In genomic region chr2:44656460-44656859, GRCh38 we compare ENCODE assay signal across 34 cellular contexts.
"Had no signal": no experiment of that assay in that cellular context is flagged by ENCODE, and none has a peak within 500 bp of the region (broad histone marks: within the 10 kb centered on the region; RNA-seq: fewer than 3 reads in every experiment).

No MANE protein-coding gene starts in this region.

- H3K4me3 Mint-ChIP-seq: activated CD4-positive, alpha-beta memory T cell treated with anti-CD3 and anti-CD28 coated beads, Interleukin-2, amount 10 ng/mL, durations not matched to agents 7 days and 5 days; activated CD4-positive, alpha-beta T cell treated with anti-CD3 and anti-CD28 coated beads for 36 hours; activated CD4-positive, alpha-beta T cell treated with anti-CD3 and anti-CD28 coated beads, Interleukin-2, amount 10 ng/mL, durations not matched to agents 7 days and 5 days; activated CD8-positive, alpha-beta memory T cell treated with anti-CD3 and anti-CD28 coated beads, Interleukin-2, amount 10 ng/mL, durations not matched to agents 7 days and 5 days; activated CD8-positive, alpha-beta T cell treated with anti-CD3 and anti-CD28 coated beads, Interleukin-2, amount 10 ng/mL, durations not matched to agents 7 days and 5 days; activated naive CD4-positive, alpha-beta T cell treated with anti-CD3 and anti-CD28 coated beads, Interleukin-2, amount 10 ng/mL, durations not matched to agents 7 days and 5 days; activated naive CD4-positive, alpha-beta T cell treated with anti-CD3 and anti-CD28 coated beads, Interleukin-2, amount 50 U/mL, for 24 hours; activated naive CD8-positive, alpha-beta T cell; activated naive CD8-positive, alpha-beta T cell treated with anti-CD3 and anti-CD28 coated beads, Interleukin-2, amount 10 ng/mL, durations not matched to agents 7 days and 5 days; activated naive CD8-positive, alpha-beta T cell treated with anti-CD3 and anti-CD28 coated beads, Interleukin-2, amount 50 U/mL, for 24 hours; activated T-cell treated with anti-CD3 and anti-CD28 coated beads, Interleukin-2, amount 50 U/mL, for 24 hours; brain; central memory CD8-positive, alpha-beta T cell; T-helper 2 cell treated with Interferon-gamma antibody and Interleukin-4, amounts not matched to agents 5 μg/mL and 100 μg/mL, for 36 hours had no signal

- DNase-seq: activated CD4-positive, alpha-beta memory T cell treated with anti-CD3 and anti-CD28 coated beads, Interleukin-2, amount 10 ng/mL, durations not matched to agents 7 days and 5 days; activated CD4-positive, alpha-beta T cell treated with anti-CD3 and anti-CD28 coated beads for 1 hour; activated CD4-positive, alpha-beta T cell treated with anti-CD3 and anti-CD28 coated beads for 36 hours; activated CD4-positive, alpha-beta T cell treated with anti-CD3 and anti-CD28 coated beads for 48 hours; activated CD4-positive, alpha-beta T cell treated with anti-CD3 and anti-CD28 coated beads, Interleukin-2, amount 10 ng/mL, durations not matched to agents 7 days and 5 days; activated CD4-positive, alpha-beta T cell treated with anti-CD3 and anti-CD28 coated beads, Interleukin-2, amount 50 U/mL, for 48 hours; activated CD4-positive, CD25-positive, alpha-beta regulatory T cell; activated CD8-positive, alpha-beta memory T cell treated with anti-CD3 and anti-CD28 coated beads for 24 hours; activated CD8-positive, alpha-beta memory T cell treated with anti-CD3 and anti-CD28 coated beads, Interleukin-2, amount 10 ng/mL, durations not matched to agents 7 days and 5 days; activated CD8-positive, alpha-beta memory T cell treated with anti-CD3 and anti-CD28 coated beads, Interleukin-2, amount 50 U/mL, for 48 hours; activated CD8-positive, alpha-beta T cell treated with anti-CD3 and anti-CD28 coated beads, Interleukin-2, amount 10 ng/mL, durations not matched to agents 7 days and 5 days; activated effector memory CD4-positive, alpha-beta T cell treated with Interleukin-2 at 50 U/mL for 16 hours; activated gamma-delta T cell; activated naive CD4-positive, alpha-beta T cell treated with anti-CD3 and anti-CD28 coated beads, Interleukin-2, amount 10 ng/mL, durations not matched to agents 7 days and 5 days; activated naive CD4-positive, alpha-beta T cell treated with Interleukin-2 at 50 U/mL for 16 hours; activated naive CD8-positive, alpha-beta T cell treated with anti-CD3 and anti-CD28 coated beads, Interleukin-2, amount 10 ng/mL, durations not matched to agents 7 days and 5 days; activated naive CD8-positive, alpha-beta T cell treated with anti-CD3 and anti-CD28 coated beads, Interleukin-2, amount 50 U/mL, for 24 hours; activated T-cell treated with anti-CD3 and anti-CD28 coated beads, Interleukin-2, amount 50 U/mL, for 24 hours; activated T-cell treated with anti-CD3 and anti-CD28 coated beads, Interleukin-2, amount 50 U/mL, for 48 hours; amygdala; anterior cingulate cortex; caudate nucleus; cerebellar nuclear complex; T-helper 9 cell had no signal

- H3K27me3 ChIP-seq: ascending aorta, cardiac muscle cell had no signal

- H3K27me3 Mint-ChIP-seq: activated CD4-positive, alpha-beta memory T cell treated with anti-CD3 and anti-CD28 coated beads, Interleukin-2, amount 10 ng/mL, durations not matched to agents 7 days and 5 days; activated CD4-positive, alpha-beta T cell treated with anti-CD3 and anti-CD28 coated beads for 36 hours; activated CD4-positive, alpha-beta T cell treated with anti-CD3 and anti-CD28 coated beads, Interleukin-2, amount 10 ng/mL, durations not matched to agents 7 days and 5 days; activated CD8-positive, alpha-beta memory T cell treated with anti-CD3 and anti-CD28 coated beads, Interleukin-2, amount 10 ng/mL, durations not matched to agents 7 days and 5 days; activated naive CD4-positive, alpha-beta T cell treated with anti-CD3 and anti-CD28 coated beads, Interleukin-2, amount 10 ng/mL, durations not matched to agents 7 days and 5 days; activated naive CD4-positive, alpha-beta T cell treated with anti-CD3 and anti-CD28 coated beads, Interleukin-2, amount 50 U/mL, for 24 hours; activated naive CD8-positive, alpha-beta T cell; activated naive CD8-positive, alpha-beta T cell treated with anti-CD3 and anti-CD28 coated beads, Interleukin-2, amount 10 ng/mL, durations not matched to agents 7 days and 5 days; activated naive CD8-positive, alpha-beta T cell treated with anti-CD3 and anti-CD28 coated beads, Interleukin-2, amount 50 U/mL, for 24 hours; activated T-cell treated with anti-CD3 and anti-CD28 coated beads, Interleukin-2, amount 50 U/mL, for 24 hours; brain; central memory CD8-positive, alpha-beta T cell had no signal

- H3K27ac Mint-ChIP-seq: activated CD4-positive, alpha-beta memory T cell treated with anti-CD3 and anti-CD28 coated beads, Interleukin-2, amount 10 ng/mL, durations not matched to agents 7 days and 5 days; activated CD4-positive, alpha-beta T cell treated with anti-CD3 and anti-CD28 coated beads for 36 hours; activated CD4-positive, alpha-beta T cell treated with anti-CD3 and anti-CD28 coated beads, Interleukin-2, amount 10 ng/mL, durations not matched to agents 7 days and 5 days; activated CD8-positive, alpha-beta memory T cell treated with anti-CD3 and anti-CD28 coated beads, Interleukin-2, amount 10 ng/mL, durations not matched to agents 7 days and 5 days; activated CD8-positive, alpha-beta T cell treated with anti-CD3 and anti-CD28 coated beads, Interleukin-2, amount 10 ng/mL, durations not matched to agents 7 days and 5 days; activated naive CD4-positive, alpha-beta T cell treated with anti-CD3 and anti-CD28 coated beads, Interleukin-2, amount 10 ng/mL, durations not matched to agents 7 days and 5 days; activated naive CD4-positive, alpha-beta T cell treated with anti-CD3 and anti-CD28 coated beads, Interleukin-2, amount 50 U/mL, for 24 hours; activated naive CD8-positive, alpha-beta T cell; activated naive CD8-positive, alpha-beta T cell treated with anti-CD3 and anti-CD28 coated beads, Interleukin-2, amount 10 ng/mL, durations not matched to agents 7 days and 5 days; activated naive CD8-positive, alpha-beta T cell treated with anti-CD3 and anti-CD28 coated beads, Interleukin-2, amount 50 U/mL, for 24 hours; activated T-cell treated with anti-CD3 and anti-CD28 coated beads, Interleukin-2, amount 50 U/mL, for 24 hours; activated T-helper 2 cell treated with anti-CD3 and anti-CD28 coated beads, Interferon-gamma antibody, Interleukin-2, Interleukin-4, amounts not matched to agents 10 μg/mL and 5 μg/mL and 100 μg/mL, durations not matched to agents 14 hours and 24 hours and 36 hours; brain; T-helper 2 cell treated with Interferon-gamma antibody and Interleukin-4, amounts not matched to agents 5 μg/mL and 100 μg/mL, for 36 hours had no signal

- H3K36me3 Mint-ChIP-seq: activated CD8-positive, alpha-beta memory T cell treated with anti-CD3 and anti-CD28 coated beads, Interleukin-2, amount 10 ng/mL, durations not matched to agents 7 days and 5 days; activated naive CD4-positive, alpha-beta T cell treated with anti-CD3 and anti-CD28 coated beads, Interleukin-2, amount 10 ng/mL, durations not matched to agents 7 days and 5 days; activated naive CD8-positive, alpha-beta T cell treated with anti-CD3 and anti-CD28 coated beads, Interleukin-2, amount 10 ng/mL, durations not matched to agents 7 days and 5 days; brain had no signal

- ATAC-seq: activated CD4-positive, alpha-beta T cell treated with anti-CD3 and anti-CD28 coated beads for 36 hours; activated CD4-positive, CD25-positive, alpha-beta regulatory T cell treated with anti-CD3 and anti-CD28 coated beads, Interleukin-2, amount 50 U/mL, for 24 hours; activated CD8-positive, alpha-beta memory T cell treated with anti-CD3 and anti-CD28 coated beads, Interleukin-2, amount 10 ng/mL, durations not matched to agents 7 days and 5 days; activated CD8-positive, alpha-beta T cell treated with anti-CD3 and anti-CD28 coated beads, Interleukin-2, amount 10 ng/mL, durations not matched to agents 7 days and 5 days; activated naive CD8-positive, alpha-beta T cell treated with anti-CD3 and anti-CD28 coated beads, Interleukin-2, amount 50 U/mL, for 24 hours had no signal

- H3K4me1 ChIP-seq: ascending aorta had no signal

- H3K9me3 ChIP-seq: ascending aorta had no signal

- H3K4me1 Mint-ChIP-seq: activated CD4-positive, alpha-beta T cell treated with anti-CD3 and anti-CD28 coated beads, Interleukin-2, amount 10 ng/mL, durations not matched to agents 7 days and 5 days; activated naive CD4-positive, alpha-beta T cell treated with anti-CD3 and anti-CD28 coated beads, Interleukin-2, amount 10 ng/mL, durations not matched to agents 7 days and 5 days; activated naive CD4-positive, alpha-beta T cell treated with anti-CD3 and anti-CD28 coated beads, Interleukin-2, amount 50 U/mL, for 24 hours; activated naive CD8-positive, alpha-beta T cell treated with anti-CD3 and anti-CD28 coated beads, Interleukin-2, amount 10 ng/mL, durations not matched to agents 7 days and 5 days; activated naive CD8-positive, alpha-beta T cell treated with anti-CD3 and anti-CD28 coated beads, Interleukin-2, amount 50 U/mL, for 24 hours had no signal

- H3K36me3 ChIP-seq: ascending aorta, cardiac muscle cell had no signal

- H3K4me3 ChIP-seq: ascending aorta, cardiac muscle cell had no signal

- H3K27ac ChIP-seq: ascending aorta, cardiac muscle cell, VCaP had no signal

- H3K9me3 Mint-ChIP-seq: activated CD4-positive, alpha-beta memory T cell treated with anti-CD3 and anti-CD28 coated beads, Interleukin-2, amount 10 ng/mL, durations not matched to agents 7 days and 5 days; activated CD4-positive, alpha-beta T cell treated with anti-CD3 and anti-CD28 coated beads, Interleukin-2, amount 10 ng/mL, durations not matched to agents 7 days and 5 days; activated naive CD4-positive, alpha-beta T cell treated with anti-CD3 and anti-CD28 coated beads, Interleukin-2, amount 10 ng/mL, durations not matched to agents 7 days and 5 days; activated naive CD4-positive, alpha-beta T cell treated with anti-CD3 and anti-CD28 coated beads, Interleukin-2, amount 50 U/mL, for 24 hours; activated naive CD8-positive, alpha-beta T cell treated with anti-CD3 and anti-CD28 coated beads, Interleukin-2, amount 10 ng/mL, durations not matched to agents 7 days and 5 days; activated naive CD8-positive, alpha-beta T cell treated with anti-CD3 and anti-CD28 coated beads, Interleukin-2, amount 50 U/mL, for 24 hours; activated T-cell treated with anti-CD3 and anti-CD28 coated beads, Interleukin-2, amount 50 U/mL, for 24 hours; activated T-helper 2 cell treated with anti-CD3 and anti-CD28 coated beads, Interferon-gamma antibody, Interleukin-2, Interleukin-4, amounts not matched to agents 10 μg/mL and 5 μg/mL and 100 μg/mL, durations not matched to agents 14 hours and 24 hours and 36 hours; brain; central memory CD8-positive, alpha-beta T cell; T-helper 2 cell treated with Interferon-gamma antibody and Interleukin-4, amounts not matched to agents 5 μg/mL and 100 μg/mL, for 36 hours had no signal
